Comparison of ENCODE assay signal across 1 cellular context in the genomic region with DNA sequence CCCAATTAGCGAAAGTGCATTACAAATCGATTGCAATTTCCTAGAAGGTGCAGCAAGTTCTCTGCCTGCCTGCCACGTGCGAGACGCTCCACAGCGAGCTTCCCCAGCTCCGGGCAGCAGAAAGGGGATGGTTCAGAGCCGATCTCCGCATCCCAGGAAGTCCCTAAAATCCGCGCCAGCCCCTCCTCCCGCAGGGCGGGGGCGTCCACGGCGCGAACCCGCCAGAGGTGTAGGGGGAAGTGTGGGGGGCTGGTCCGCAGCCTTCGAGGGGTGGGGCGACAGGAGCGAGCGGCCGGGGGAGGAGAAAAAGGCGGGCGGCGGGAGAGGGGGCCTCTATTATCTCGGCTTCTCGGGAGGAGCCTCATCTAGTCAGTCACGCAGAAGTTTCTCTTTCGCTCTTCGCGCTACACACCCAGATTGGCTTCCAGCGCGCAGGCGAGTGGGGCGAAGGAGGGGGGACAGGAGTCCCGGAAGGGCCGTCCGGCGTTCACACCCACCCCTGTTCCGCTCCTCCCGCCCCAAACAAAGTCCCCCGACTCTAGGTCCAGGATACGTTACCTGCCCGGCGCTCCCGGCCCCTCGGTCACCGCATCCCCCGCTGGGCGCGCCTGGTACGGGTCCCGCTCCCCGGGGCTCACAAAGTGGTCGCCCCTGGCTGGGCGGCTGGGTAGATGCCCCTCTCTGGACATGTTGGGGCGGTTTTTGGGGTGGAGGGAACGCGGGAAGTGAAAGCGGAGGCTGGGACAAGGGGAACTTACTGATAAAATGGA.
TF ChIP-seq lines count a peak whose summit lies in the region.

No MANE protein-coding gene starts in this region.

TF ChIP-seq in A549, 52 proteins besides CTCF, POLR2A, EP300 and RAD21 (continued from another document):
- TF ChIP-seq REST (IDR thresholded peaks at IDR 0.05): peak; percentile 51; the same call in 1 of the 2 replicates
- TF ChIP-seq RARB (CRISPR knock-in tag; IDR thresholded peaks at IDR 0.05): peak; percentile 85; the same call in 1 of the 2 replicates
- TF ChIP-seq HMGXB4 (CRISPR knock-in tag; IDR thresholded peaks at IDR 0.05; ENCODE audit: borderline replicate concordance): peak; percentile 75; the same call in 1 of the 2 replicates
- no peak for TF ChIP-seq KDM1A (IDR thresholded peaks at IDR 0.05; ENCODE audit: low read depth)
- no peak for TF ChIP-seq CEBPB (IDR thresholded peaks at IDR 0.05)
- TF ChIP-seq NR3C1 (IDR thresholded peaks at IDR 0.05): no peak
- TF ChIP-seq CHD4 (IDR thresholded peaks at IDR 0.05; ENCODE audit: borderline replicate concordance): no peak
- TF ChIP-seq, protein P1, sequence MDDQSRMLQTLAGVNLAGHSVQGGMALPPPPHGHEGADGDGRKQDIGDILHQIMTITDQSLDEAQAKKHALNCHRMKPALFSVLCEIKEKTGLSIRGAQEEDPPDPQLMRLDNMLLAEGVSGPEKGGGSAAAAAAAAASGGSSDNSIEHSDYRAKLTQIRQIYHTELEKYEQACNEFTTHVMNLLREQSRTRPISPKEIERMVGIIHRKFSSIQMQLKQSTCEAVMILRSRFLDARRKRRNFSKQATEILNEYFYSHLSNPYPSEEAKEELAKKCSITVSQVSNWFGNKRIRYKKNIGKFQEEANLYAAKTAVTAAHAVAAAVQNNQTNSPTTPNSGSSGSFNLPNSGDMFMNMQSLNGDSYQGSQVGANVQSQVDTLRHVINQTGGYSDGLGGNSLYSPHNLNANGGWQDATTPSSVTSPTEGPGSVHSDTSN (IDR thresholded peaks at IDR 0.05): no peak
- peak; percentile 75; the same call in 1 of the 2 replicates for TF ChIP-seq E2F6 (IDR thresholded peaks at IDR 0.05; ENCODE audit: borderline replicate concordance, low read depth)
- TF ChIP-seq MAZ (IDR thresholded peaks at IDR 0.05; ENCODE audit: borderline replicate concordance, low read depth, low read length): peak; percentile 91; the same call in 1 of the 2 replicates
- no peak for TF ChIP-seq ZFP36 (IDR thresholded peaks at IDR 0.05; ENCODE audit: borderline replicate concordance, partially characterized antibody)
- no peak for TF ChIP-seq RCOR1 (IDR thresholded peaks at IDR 0.05; ENCODE audit: low read depth, low read length)
- no peak for TF ChIP-seq HES2 (IDR thresholded peaks at IDR 0.05)
- TF ChIP-seq CBX8 (IDR thresholded peaks at IDR 0.05): no peak
- TF ChIP-seq NPAS2 (CRISPR knock-in tag; IDR thresholded peaks at IDR 0.05; ENCODE audit: borderline replicate concordance): no peak
- TF ChIP-seq POLR2AphosphoS2 (conservative IDR thresholded peaks at IDR 0.05; ENCODE audit: low read length): no peak
- TF ChIP-seq NFE2L2 (conservative IDR thresholded peaks at IDR 0.05; ENCODE audit: low read length): no peak
- TF ChIP-seq, protein P2, sequence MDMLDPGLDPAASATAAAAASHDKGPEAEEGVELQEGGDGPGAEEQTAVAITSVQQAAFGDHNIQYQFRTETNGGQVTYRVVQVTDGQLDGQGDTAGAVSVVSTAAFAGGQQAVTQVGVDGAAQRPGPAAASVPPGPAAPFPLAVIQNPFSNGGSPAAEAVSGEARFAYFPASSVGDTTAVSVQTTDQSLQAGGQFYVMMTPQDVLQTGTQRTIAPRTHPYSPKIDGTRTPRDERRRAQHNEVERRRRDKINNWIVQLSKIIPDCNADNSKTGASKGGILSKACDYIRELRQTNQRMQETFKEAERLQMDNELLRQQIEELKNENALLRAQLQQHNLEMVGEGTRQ (IDR thresholded peaks at IDR 0.05): no peak
- TF ChIP-seq, protein P3, sequence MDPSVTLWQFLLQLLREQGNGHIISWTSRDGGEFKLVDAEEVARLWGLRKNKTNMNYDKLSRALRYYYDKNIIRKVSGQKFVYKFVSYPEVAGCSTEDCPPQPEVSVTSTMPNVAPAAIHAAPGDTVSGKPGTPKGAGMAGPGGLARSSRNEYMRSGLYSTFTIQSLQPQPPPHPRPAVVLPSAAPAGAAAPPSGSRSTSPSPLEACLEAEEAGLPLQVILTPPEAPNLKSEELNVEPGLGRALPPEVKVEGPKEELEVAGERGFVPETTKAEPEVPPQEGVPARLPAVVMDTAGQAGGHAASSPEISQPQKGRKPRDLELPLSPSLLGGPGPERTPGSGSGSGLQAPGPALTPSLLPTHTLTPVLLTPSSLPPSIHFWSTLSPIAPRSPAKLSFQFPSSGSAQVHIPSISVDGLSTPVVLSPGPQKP (IDR thresholded peaks at IDR 0.05; ENCODE audit: low read depth, low read length): no peak
- no peak for TF ChIP-seq SREBF2 (IDR thresholded peaks at IDR 0.05)
- TF ChIP-seq HOXB13 (CRISPR knock-in tag; IDR thresholded peaks at IDR 0.05; ENCODE audit: low read depth): no peak
- TF ChIP-seq MAFK (IDR thresholded peaks at IDR 0.05; ENCODE audit: partially characterized antibody): no peak
- peak; percentile 79; the same call in 1 of the 2 replicates for TF ChIP-seq HOXA7 (CRISPR knock-in tag; IDR thresholded peaks at IDR 0.05)
- no peak for TF ChIP-seq JUNB (IDR thresholded peaks at IDR 0.05)
- TF ChIP-seq BHLHE40 (IDR thresholded peaks at IDR 0.05; ENCODE audit: low read depth, low read length): no peak
- TF ChIP-seq KDM5A (IDR thresholded peaks at IDR 0.05): no peak
- TF ChIP-seq, protein P4, sequence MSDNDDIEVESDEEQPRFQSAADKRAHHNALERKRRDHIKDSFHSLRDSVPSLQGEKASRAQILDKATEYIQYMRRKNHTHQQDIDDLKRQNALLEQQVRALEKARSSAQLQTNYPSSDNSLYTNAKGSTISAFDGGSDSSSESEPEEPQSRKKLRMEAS (IDR thresholded peaks at IDR 0.05): peak; percentile 97
- TF ChIP-seq FOSB (CRISPR knock-in tag; IDR thresholded peaks at IDR 0.05): peak; percentile 76; the same call in 1 of the 2 replicates
- no peak for TF ChIP-seq ZNF302 (CRISPR knock-in tag; IDR thresholded peaks at IDR 0.05)
- TF ChIP-seq HDAC2 (IDR thresholded peaks at IDR 0.05): no peak
- TF ChIP-seq TFCP2L1 (CRISPR knock-in tag; IDR thresholded peaks at IDR 0.05): peak; percentile 89; the same call in 1 of the 2 replicates
- no peak for TF ChIP-seq FOSL2 (IDR thresholded peaks at IDR 0.05)
- TF ChIP-seq FOSL2 (CRISPR knock-in tag; IDR thresholded peaks at IDR 0.05): no peak
- no peak for TF ChIP-seq RNF2 (IDR thresholded peaks at IDR 0.05; ENCODE audit: borderline replicate concordance, low read depth)
- no peak for TF ChIP-seq ESRRA (IDR thresholded peaks at IDR 0.05; ENCODE audit: borderline replicate concordance, low read length)
- peak; percentile 78; the same call in 1 of the 2 replicates for TF ChIP-seq PHF8 (IDR thresholded peaks at IDR 0.05; ENCODE audit: borderline replicate concordance, low read depth)
- TF ChIP-seq ZC3H11A (IDR thresholded peaks at IDR 0.05): no peak
